In the genomic region with DNA sequence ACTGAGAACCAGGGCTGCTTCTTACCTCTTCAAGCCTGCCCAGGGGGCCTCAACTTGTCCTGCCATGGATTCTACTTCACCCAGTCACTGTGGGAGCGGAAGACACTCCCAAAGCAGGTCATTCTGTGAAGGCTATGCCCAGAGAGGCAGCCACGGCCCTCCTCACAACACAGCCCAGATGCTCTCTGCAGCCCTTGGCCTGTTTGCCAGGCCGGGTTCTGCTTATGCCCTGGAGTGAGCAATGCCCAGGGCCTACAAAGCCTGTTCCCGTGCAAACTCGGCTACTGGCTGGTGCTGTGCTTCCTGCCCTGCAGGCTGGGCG, we compare ENCODE assay signal across 13 cellular contexts. TPM values are rescaled to one million over a fixed set of nuclear protein-coding genes. Genes with fewer than 3 reads are reported as not detected.
DNase-seq lines count a peak whose midpoint lies in the region; ATAC-seq and TF ChIP-seq lines count a peak whose summit lies in the region.
"Had no signal": no experiment of that assay in that cellular context is flagged by ENCODE, and none has a peak within 500 bp of the region (broad histone marks: within the 10 kb centered on the region; RNA-seq: fewer than 3 reads in every experiment).

No MANE protein-coding gene starts in this region.

- H3K9me3 ChIP-seq in right atrium auricular region (no peaks in the 10 kb centered on the region), mammary epithelial cell (replicated peaks; ENCODE audit: insufficient read depth, low read length) (no peaks in the 10 kb centered on the region), muscle layer of colon (ENCODE audit: low read length) (no peaks in the 10 kb centered on the region), upper lobe of right lung (no peaks in the 10 kb centered on the region)

- no peak overlapping the region for H3K9ac ChIP-seq in mammary epithelial cell (ENCODE audit: insufficient read depth, low read length)
- H3K9ac ChIP-seq in muscle layer of colon (ENCODE audit: low read length) = no peak overlapping the region

- TF ChIP-seq CTCF in right atrium auricular region (IDR thresholded peaks at IDR 0.05) = no peak
- TF ChIP-seq CTCF in mammary epithelial cell (conservative IDR thresholded peaks at IDR 0.05 in 1 of 2, IDR thresholded peaks at IDR 0.05 in 1 of 2; ENCODE audit: extremely low read depth in 1 of 2, insufficient read depth in 1 of 2, low read depth in 1 of 2, low read length in 2 of 2) = no peak
- TF ChIP-seq CTCF in upper lobe of right lung (IDR thresholded peaks at IDR 0.05) = no peak

- in situ Hi-C loops in mammary epithelial cell (cut with MboI; ENCODE audit: low sequenced_read_pairs in 2 of 2) = no loop called here

- peak overlapping the region; percentile 79 to 84 for H3K27ac ChIP-seq in right atrium auricular region
- no peak overlapping the region for H3K27ac ChIP-seq in mammary epithelial cell (ENCODE audit: insufficient read depth, low read depth, low read length)
- H3K27ac ChIP-seq in muscle layer of colon (ENCODE audit: low read depth, low read length) = peak overlapping the region; percentile 73
- peak overlapping the region; percentile 17 for H3K27ac ChIP-seq in upper lobe of right lung
- H3K27ac ChIP-seq: WERI-Rb-1 had no signal

- H2AFZ ChIP-seq in mammary epithelial cell (ENCODE audit: low read depth, low read length) = peak overlapping the region; percentile 66

- intact Hi-C loops in Right ventricle myocardium superior (cut with DNase I) (no loop called here), mammary epithelial cell (cut with micrococcal nuclease) (loop anchor here (1.0 to 5.0 kb wide), 2 partner anchors 9 to 35 kb away; partner anchors contain the start of gene SLC30A1), upper lobe of right lung (cut with DNase I) (no loop called here)

- dilution Hi-C loops in mammary epithelial cell (cut with HindIII; ENCODE audit: low sequenced_read_pairs) = no loop called here

- CTCF ChIA-PET in mammary epithelial cell (lab: Charles Lee; ENCODE audit: low non-redundant PET) = no interaction called here

- no TSS peak for BruUV-seq in mammary epithelial cell (replicated peaks; lab: Mats Ljungman, UMichigan)

- ATAC-seq in Right ventricle myocardium superior (ENCODE audit: poor library complexity) (no peak), upper lobe of right lung (no peak), GM18511 (IDR thresholded peaks at IDR 0.05; ENCODE audit: unreplicated experiment) (no peak), GM21576 (IDR thresholded peaks at IDR 0.05; ENCODE audit: unreplicated experiment) (no peak)

- H3K79me2 ChIP-seq in mammary epithelial cell (ENCODE audit: insufficient read depth, low read length) = no peaks in the 10 kb centered on the region

- peaks cover 0 to 44% of the 10 kb centered on the region in 2 donors for H3K4me1 ChIP-seq in right atrium auricular region
- peaks cover 14% of the 10 kb centered on the region for H3K4me1 ChIP-seq in mammary epithelial cell (ENCODE audit: insufficient read depth, low read length)
- peaks cover 22% of the 10 kb centered on the region for H3K4me1 ChIP-seq in muscle layer of colon (ENCODE audit: insufficient read depth, low read length)
- H3K4me1 ChIP-seq in upper lobe of right lung = peaks cover 15% of the 10 kb centered on the region

- H4K20me1 ChIP-seq in mammary epithelial cell (ENCODE audit: insufficient read depth, low read length) = no peaks in the 10 kb centered on the region

- H3K4me3 ChIP-seq in right atrium auricular region = no peak overlapping the region
- no peak overlapping the region for H3K4me3 ChIP-seq in mammary epithelial cell (replicated peaks in 1 of 3; ENCODE audit: insufficient read depth in 1 of 3, low read depth in 2 of 3, low read length in 3 of 3)
- H3K4me3 ChIP-seq in muscle layer of colon (ENCODE audit: low read depth in 1 of 2, low read length in 2 of 2) = no peak overlapping the region
- no peak overlapping the region for H3K4me3 ChIP-seq in upper lobe of right lung

- H3K27me3 ChIP-seq in right atrium auricular region (no peaks in the 10 kb centered on the region), mammary epithelial cell (ENCODE audit: insufficient read depth, low read length) (no peaks in the 10 kb centered on the region), muscle layer of colon (ENCODE audit: control insufficient read depth in 1 of 2, insufficient read depth in 2 of 2, low read length in 2 of 2) (no peaks in the 10 kb centered on the region), upper lobe of right lung (no peaks in the 10 kb centered on the region)

- WGBS in mammary epithelial cell (ENCODE audit: low coverage, missing lambda C conversion rate) = 100% methylated on average over 3 of the region's 6 CpGs

- H3K4me2 ChIP-seq in mammary epithelial cell (ENCODE audit: insufficient read depth, low read depth, low read length) = no peak overlapping the region

- no peaks in the 10 kb centered on the region for H3K36me3 ChIP-seq in right atrium auricular region
- H3K36me3 ChIP-seq in mammary epithelial cell (ENCODE audit: insufficient read depth, low read length) = no peaks in the 10 kb centered on the region
- no peaks in the 10 kb centered on the region for H3K36me3 ChIP-seq in muscle layer of colon (ENCODE audit: insufficient read depth, low read length)
- no peaks in the 10 kb centered on the region for H3K36me3 ChIP-seq in upper lobe of right lung
- H3K36me3 ChIP-seq: WERI-Rb-1 had no signal

- DNase-seq in right atrium auricular region (ENCODE audit: low spot score) = no peak
- DNase-seq in Right ventricle myocardium superior = no peak
- DNase-seq in mammary epithelial cell = no peak
- DNase-seq in upper lobe of right lung = no peak
- DNase-seq in SW 1271 (lab: John Stamatoyannopoulos, UW) = no peak
- DNase-seq: activated CD8-positive, alpha-beta memory T cell treated with anti-CD3 and anti-CD28 coated beads for 24 hours; activated effector memory CD4-positive, alpha-beta T cell treated with Interleukin-2 at 50 U/mL for 16 hours; endodermal cell; naive B cell; WERI-Rb-1 had no signal

RNA-seq across cellular contexts. Expression of gene SLC30A1, which starts 33.8 kb away (rescaled TPM):
- total RNA-seq in right atrium auricular region (10 to 100 TPM; 10.5 to 13.1 TPM), Right ventricle myocardium superior (9.8 TPM), mammary epithelial cell (10 to 100 TPM; 30.2 to 63.0 TPM), upper lobe of right lung (15.6 TPM)
- polyA plus RNA-seq in mammary epithelial cell = 6.6 TPM
- polyA minus RNA-seq in mammary epithelial cell = 18.0 TPM
